6 cellular contexts compared by ENCODE assay signal in genomic region chr7:79307376-79307775, GRCh38.
"Had no signal": no experiment of that assay in that cellular context is flagged by ENCODE, and none has a peak within 500 bp of the region (broad histone marks: within the 10 kb centered on the region; RNA-seq: fewer than 3 reads in every experiment).

No MANE protein-coding gene starts in this region.

- H3K27ac Mint-ChIP-seq: HFFc6 had no signal

- H2AFZ ChIP-seq: GM23248 had no signal

- H3K4me1 ChIP-seq: HAP-1 had no signal

- H3K9me3 ChIP-seq: HAP-1 had no signal

- H3K27ac ChIP-seq: GM23248 had no signal

- H3K4me3 ChIP-seq: GM23248, HAP-1 had no signal

- H3K9me3 Mint-ChIP-seq: HFFc6 had no signal

- H3K4me3 Mint-ChIP-seq: HFFc6 had no signal

- H3K36me3 ChIP-seq: HAP-1 had no signal

- H3K9ac ChIP-seq: GM23248 had no signal

- DNase-seq: GOT3, H7, HFFc6, IMR-90 had no signal
